In the genomic region with DNA sequence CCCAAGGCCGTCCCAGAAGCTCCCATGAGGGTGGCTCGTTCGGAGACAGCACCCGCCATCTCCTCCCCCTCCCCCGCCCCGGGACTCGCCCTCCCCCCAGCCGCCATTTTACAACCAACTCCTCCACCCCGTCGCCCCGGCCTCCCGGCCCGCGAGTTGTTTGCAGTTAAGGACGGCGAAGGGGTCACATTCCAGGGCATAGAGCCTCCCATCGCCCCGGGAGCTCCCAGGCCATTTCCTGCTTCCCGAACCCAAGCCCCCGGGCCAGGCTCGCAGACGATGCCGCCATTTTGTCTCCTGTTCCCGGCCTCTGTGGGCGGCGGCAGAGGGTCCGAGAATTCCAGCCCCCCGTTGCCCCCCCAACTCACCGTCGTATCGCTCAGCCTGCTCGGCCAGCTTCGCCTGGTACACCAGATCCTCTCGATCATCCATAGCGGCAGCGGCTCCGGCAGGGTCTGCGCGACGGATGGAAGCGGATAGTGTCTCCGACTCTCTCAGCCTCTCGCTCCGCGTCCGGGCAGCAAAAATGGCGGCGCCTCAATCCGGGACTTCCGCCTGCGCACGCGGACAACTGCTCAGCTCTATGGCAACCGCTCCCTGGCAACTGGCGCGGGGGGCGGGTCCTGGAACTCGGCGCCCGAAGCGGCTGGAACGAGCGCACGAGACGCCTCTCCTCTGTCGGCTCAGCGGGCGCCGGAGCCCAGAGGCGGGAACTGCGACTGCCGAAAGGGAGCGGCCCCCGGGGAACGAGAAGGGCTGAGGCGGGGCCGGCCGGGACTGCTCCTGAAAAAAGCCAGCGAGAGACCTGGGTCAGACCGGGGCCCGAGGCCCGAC, we compare ENCODE assay signal across 1 cellular context.
TF ChIP-seq lines count a peak whose summit lies in the region.

A gene (minus strand): TSS at position 544 of the 834 bp plus-strand sequence. CDS start 112 bp downstream, at position 432.

TF ChIP-seq in HepG2, 621 proteins besides CTCF, POLR2A, EP300 and RAD21 (continued from another document and continues in another):
- TF ChIP-seq, protein P1, sequence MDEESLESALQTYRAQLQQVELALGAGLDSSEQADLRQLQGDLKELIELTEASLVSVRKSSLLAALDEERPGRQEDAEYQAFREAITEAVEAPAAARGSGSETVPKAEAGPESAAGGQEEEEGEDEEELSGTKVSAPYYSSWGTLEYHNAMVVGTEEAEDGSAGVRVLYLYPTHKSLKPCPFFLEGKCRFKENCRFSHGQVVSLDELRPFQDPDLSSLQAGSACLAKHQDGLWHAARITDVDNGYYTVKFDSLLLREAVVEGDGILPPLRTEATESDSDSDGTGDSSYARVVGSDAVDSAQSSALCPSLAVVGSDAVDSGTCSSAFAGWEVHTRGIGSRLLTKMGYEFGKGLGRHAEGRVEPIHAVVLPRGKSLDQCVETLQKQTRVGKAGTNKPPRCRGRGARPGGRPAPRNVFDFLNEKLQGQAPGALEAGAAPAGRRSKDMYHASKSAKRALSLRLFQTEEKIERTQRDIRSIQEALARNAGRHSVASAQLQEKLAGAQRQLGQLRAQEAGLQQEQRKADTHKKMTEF (CRISPR knock-in tag; IDR thresholded peaks at IDR 0.05) = no peak
- TF ChIP-seq DNMT3B (CRISPR knock-in tag; conservative IDR thresholded peaks at IDR 0.05) = 0 out of 2 replicates have a peak, but pooled peaks have one; percentile 25
- TF ChIP-seq ZNF282 (IDR thresholded peaks at IDR 0.05; ENCODE audit: partially characterized antibody) = no peak
- no peak for TF ChIP-seq SRF (IDR thresholded peaks at IDR 0.05; ENCODE audit: low read depth, low read length)
- TF ChIP-seq ZSCAN12 (CRISPR knock-in tag; IDR thresholded peaks at IDR 0.05) = no peak; the same call in 1 of the 2 replicates
- peak; percentile 74 for TF ChIP-seq AGO1 (IDR thresholded peaks at IDR 0.05; ENCODE audit: low read depth, low read length, poor library complexity, severe bottlenecking)
- no peak for TF ChIP-seq PPARG (CRISPR knock-in tag; conservative IDR thresholded peaks at IDR 0.05)
- peak; percentile 60 for TF ChIP-seq PHF20 (CRISPR knock-in tag; IDR thresholded peaks at IDR 0.05)
- TF ChIP-seq ZFP41 (CRISPR knock-in tag; IDR thresholded peaks at IDR 0.05; ENCODE audit: borderline replicate concordance) = no peak
- TF ChIP-seq TCF12 (IDR thresholded peaks at IDR 0.05) = no peak
- TF ChIP-seq TCF12 (CRISPR knock-in tag; IDR thresholded peaks at IDR 0.05) = no peak
- TF ChIP-seq, protein P2, sequence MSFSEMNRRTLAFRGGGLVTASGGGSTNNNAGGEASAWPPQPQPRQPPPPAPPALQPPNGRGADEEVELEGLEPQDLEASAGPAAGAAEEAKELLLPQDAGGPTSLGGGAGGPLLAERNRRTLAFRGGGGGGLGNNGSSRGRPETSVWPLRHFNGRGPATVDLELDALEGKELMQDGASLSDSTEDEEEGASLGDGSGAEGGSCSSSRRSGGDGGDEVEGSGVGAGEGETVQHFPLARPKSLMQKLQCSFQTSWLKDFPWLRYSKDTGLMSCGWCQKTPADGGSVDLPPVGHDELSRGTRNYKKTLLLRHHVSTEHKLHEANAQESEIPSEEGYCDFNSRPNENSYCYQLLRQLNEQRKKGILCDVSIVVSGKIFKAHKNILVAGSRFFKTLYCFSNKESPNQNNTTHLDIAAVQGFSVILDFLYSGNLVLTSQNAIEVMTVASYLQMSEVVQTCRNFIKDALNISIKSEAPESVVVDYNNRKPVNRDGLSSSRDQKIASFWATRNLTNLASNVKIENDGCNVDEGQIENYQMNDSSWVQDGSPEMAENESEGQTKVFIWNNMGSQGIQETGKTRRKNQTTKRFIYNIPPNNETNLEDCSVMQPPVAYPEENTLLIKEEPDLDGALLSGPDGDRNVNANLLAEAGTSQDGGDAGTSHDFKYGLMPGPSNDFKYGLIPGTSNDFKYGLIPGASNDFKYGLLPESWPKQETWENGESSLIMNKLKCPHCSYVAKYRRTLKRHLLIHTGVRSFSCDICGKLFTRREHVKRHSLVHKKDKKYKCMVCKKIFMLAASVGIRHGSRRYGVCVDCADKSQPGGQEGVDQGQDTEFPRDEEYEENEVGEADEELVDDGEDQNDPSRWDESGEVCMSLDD (CRISPR knock-in tag; IDR thresholded peaks at IDR 0.05; ENCODE audit: borderline replicate concordance) = no peak
- TF ChIP-seq, protein P3, sequence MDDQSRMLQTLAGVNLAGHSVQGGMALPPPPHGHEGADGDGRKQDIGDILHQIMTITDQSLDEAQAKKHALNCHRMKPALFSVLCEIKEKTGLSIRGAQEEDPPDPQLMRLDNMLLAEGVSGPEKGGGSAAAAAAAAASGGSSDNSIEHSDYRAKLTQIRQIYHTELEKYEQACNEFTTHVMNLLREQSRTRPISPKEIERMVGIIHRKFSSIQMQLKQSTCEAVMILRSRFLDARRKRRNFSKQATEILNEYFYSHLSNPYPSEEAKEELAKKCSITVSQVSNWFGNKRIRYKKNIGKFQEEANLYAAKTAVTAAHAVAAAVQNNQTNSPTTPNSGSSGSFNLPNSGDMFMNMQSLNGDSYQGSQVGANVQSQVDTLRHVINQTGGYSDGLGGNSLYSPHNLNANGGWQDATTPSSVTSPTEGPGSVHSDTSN (CRISPR knock-in tag; IDR thresholded peaks at IDR 0.05; ENCODE audit: borderline replicate concordance) = no peak
- TF ChIP-seq, protein P4, sequence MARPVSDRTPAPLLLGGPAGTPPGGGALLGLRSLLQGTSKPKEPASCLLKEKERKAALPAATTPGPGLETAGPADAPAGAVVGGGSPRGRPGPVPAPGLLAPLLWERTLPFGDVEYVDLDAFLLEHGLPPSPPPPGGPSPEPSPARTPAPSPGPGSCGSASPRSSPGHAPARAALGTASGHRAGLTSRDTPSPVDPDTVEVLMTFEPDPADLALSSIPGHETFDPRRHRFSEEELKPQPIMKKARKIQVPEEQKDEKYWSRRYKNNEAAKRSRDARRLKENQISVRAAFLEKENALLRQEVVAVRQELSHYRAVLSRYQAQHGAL (CRISPR knock-in tag; IDR thresholded peaks at IDR 0.05; ENCODE audit: not compliant biosample characterization) = no peak
- TF ChIP-seq ONECUT2 (CRISPR knock-in tag; IDR thresholded peaks at IDR 0.05) = no peak
- TF ChIP-seq, protein P5, sequence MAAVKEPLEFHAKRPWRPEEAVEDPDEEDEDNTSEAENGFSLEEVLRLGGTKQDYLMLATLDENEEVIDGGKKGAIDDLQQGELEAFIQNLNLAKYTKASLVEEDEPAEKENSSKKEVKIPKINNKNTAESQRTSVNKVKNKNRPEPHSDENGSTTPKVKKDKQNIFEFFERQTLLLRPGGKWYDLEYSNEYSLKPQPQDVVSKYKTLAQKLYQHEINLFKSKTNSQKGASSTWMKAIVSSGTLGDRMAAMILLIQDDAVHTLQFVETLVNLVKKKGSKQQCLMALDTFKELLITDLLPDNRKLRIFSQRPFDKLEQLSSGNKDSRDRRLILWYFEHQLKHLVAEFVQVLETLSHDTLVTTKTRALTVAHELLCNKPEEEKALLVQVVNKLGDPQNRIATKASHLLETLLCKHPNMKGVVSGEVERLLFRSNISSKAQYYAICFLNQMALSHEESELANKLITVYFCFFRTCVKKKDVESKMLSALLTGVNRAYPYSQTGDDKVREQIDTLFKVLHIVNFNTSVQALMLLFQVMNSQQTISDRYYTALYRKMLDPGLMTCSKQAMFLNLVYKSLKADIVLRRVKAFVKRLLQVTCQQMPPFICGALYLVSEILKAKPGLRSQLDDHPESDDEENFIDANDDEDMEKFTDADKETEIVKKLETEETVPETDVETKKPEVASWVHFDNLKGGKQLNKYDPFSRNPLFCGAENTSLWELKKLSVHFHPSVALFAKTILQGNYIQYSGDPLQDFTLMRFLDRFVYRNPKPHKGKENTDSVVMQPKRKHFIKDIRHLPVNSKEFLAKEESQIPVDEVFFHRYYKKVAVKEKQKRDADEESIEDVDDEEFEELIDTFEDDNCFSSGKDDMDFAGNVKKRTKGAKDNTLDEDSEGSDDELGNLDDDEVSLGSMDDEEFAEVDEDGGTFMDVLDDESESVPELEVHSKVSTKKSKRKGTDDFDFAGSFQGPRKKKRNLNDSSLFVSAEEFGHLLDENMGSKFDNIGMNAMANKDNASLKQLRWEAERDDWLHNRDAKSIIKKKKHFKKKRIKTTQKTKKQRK (IDR thresholded peaks at IDR 0.05; ENCODE audit: low read length) = no peak
- TF ChIP-seq SOX6 (IDR thresholded peaks at IDR 0.05) = no peak
- TF ChIP-seq SOX6 (CRISPR knock-in tag; IDR thresholded peaks at IDR 0.05) = no peak; the same call in none of the 2 replicates
- TF ChIP-seq SRSF4 (IDR thresholded peaks at IDR 0.05; ENCODE audit: low read depth, low read length, poor library complexity, severe bottlenecking) = no peak
- TF ChIP-seq, protein P6, sequence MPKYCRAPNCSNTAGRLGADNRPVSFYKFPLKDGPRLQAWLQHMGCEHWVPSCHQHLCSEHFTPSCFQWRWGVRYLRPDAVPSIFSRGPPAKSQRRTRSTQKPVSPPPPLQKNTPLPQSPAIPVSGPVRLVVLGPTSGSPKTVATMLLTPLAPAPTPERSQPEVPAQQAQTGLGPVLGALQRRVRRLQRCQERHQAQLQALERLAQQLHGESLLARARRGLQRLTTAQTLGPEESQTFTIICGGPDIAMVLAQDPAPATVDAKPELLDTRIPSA (CRISPR knock-in tag; IDR thresholded peaks at IDR 0.05; ENCODE audit: borderline replicate concordance) = no peak
- TF ChIP-seq ZNF232 (CRISPR knock-in tag; IDR thresholded peaks at IDR 0.05; ENCODE audit: borderline replicate concordance) = peak; percentile 67; the same call in 1 of the 2 replicates
- TF ChIP-seq ELF1 (CRISPR knock-in tag; IDR thresholded peaks at IDR 0.05) = peak; percentile 90
- TF ChIP-seq ZNF557 (CRISPR knock-in tag; IDR thresholded peaks at IDR 0.05) = 0 out of 2 replicates have a peak, but pooled peaks have one; percentile 43
- no peak for TF ChIP-seq IRX3 (CRISPR knock-in tag; IDR thresholded peaks at IDR 0.05; ENCODE audit: borderline replicate concordance, low read depth)
- no peak for TF ChIP-seq CENPX (CRISPR knock-in tag; IDR thresholded peaks at IDR 0.05)
- peak; percentile 97 for TF ChIP-seq HDAC1 (CRISPR knock-in tag; IDR thresholded peaks at IDR 0.05)
- TF ChIP-seq KDM1A (CRISPR knock-in tag; IDR thresholded peaks at IDR 0.05) = no peak
- peak; percentile 70 for TF ChIP-seq ZNF883 (CRISPR knock-in tag; IDR thresholded peaks at IDR 0.05; ENCODE audit: not compliant biosample characterization)
- TF ChIP-seq, protein P7, sequence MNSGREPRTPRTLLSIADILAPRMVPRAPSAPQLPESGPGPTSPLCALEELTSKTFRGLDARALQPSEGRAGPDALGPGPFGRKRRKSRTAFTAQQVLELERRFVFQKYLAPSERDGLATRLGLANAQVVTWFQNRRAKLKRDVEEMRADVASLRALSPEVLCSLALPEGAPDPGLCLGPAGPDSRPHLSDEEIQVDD (CRISPR knock-in tag; IDR thresholded peaks at IDR 0.05; ENCODE audit: borderline replicate concordance) = peak; percentile 66; the same call in 1 of the 2 replicates
- 0 out of 2 replicates have a peak, but pooled peaks have one; percentile 28 for TF ChIP-seq ZMAT3 (CRISPR knock-in tag; conservative IDR thresholded peaks at IDR 0.05)
- TF ChIP-seq TBL1XR1 (IDR thresholded peaks at IDR 0.05; ENCODE audit: borderline replicate concordance, low read length, partially characterized antibody) = no peak
- TF ChIP-seq KDM3A (CRISPR knock-in tag; IDR thresholded peaks at IDR 0.05; ENCODE audit: low read depth) = peak; percentile 28; the same call in 1 of the 2 replicates
- TF ChIP-seq PAWR (CRISPR knock-in tag; IDR thresholded peaks at IDR 0.05; ENCODE audit: borderline replicate concordance) = no peak
- no peak for TF ChIP-seq ZNF180 (CRISPR knock-in tag; IDR thresholded peaks at IDR 0.05; ENCODE audit: borderline replicate concordance, low read depth)
- TF ChIP-seq, protein P8, sequence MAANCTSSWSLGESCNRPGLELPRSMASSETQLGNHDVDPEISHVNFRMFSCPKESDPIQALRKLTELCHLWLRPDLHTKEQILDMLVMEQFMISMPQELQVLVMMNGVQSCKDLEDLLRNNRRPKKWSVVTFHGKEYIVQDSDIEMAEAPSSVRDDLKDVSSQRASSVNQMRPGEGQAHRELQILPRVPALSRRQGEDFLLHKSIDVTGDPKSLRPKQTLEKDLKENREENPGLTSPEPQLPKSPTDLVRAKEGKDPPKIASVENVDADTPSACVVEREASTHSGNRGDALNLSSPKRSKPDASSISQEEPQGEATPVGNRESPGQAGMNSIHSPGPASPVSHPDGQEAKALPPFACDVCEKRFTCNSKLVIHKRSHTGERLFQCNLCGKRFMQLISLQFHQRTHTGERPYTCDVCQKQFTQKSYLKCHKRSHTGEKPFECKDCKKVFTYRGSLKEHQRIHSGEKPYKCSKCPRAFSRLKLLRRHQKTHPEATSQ (CRISPR knock-in tag; IDR thresholded peaks at IDR 0.05; ENCODE audit: borderline replicate concordance) = peak; percentile 67; the same call in 1 of the 2 replicates
- TF ChIP-seq, protein P9, sequence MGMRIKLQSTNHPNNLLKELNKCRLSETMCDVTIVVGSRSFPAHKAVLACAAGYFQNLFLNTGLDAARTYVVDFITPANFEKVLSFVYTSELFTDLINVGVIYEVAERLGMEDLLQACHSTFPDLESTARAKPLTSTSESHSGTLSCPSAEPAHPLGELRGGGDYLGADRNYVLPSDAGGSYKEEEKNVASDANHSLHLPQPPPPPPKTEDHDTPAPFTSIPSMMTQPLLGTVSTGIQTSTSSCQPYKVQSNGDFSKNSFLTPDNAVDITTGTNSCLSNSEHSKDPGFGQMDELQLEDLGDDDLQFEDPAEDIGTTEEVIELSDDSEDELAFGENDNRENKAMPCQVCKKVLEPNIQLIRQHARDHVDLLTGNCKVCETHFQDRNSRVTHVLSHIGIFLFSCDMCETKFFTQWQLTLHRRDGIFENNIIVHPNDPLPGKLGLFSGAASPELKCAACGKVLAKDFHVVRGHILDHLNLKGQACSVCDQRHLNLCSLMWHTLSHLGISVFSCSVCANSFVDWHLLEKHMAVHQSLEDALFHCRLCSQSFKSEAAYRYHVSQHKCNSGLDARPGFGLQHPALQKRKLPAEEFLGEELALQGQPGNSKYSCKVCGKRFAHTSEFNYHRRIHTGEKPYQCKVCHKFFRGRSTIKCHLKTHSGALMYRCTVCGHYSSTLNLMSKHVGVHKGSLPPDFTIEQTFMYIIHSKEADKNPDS (CRISPR knock-in tag; IDR thresholded peaks at IDR 0.05) = peak; percentile 24; the same call in 1 of the 2 replicates
- no peak for TF ChIP-seq ZNF724P (CRISPR knock-in tag; IDR thresholded peaks at IDR 0.05; ENCODE audit: borderline replicate concordance)
- TF ChIP-seq, protein P10, sequence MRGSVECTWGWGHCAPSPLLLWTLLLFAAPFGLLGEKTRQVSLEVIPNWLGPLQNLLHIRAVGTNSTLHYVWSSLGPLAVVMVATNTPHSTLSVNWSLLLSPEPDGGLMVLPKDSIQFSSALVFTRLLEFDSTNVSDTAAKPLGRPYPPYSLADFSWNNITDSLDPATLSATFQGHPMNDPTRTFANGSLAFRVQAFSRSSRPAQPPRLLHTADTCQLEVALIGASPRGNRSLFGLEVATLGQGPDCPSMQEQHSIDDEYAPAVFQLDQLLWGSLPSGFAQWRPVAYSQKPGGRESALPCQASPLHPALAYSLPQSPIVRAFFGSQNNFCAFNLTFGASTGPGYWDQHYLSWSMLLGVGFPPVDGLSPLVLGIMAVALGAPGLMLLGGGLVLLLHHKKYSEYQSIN (CRISPR knock-in tag; IDR thresholded peaks at IDR 0.05; ENCODE audit: borderline replicate concordance) = no peak
- no peak for TF ChIP-seq ZNF235 (CRISPR knock-in tag; IDR thresholded peaks at IDR 0.05; ENCODE audit: borderline replicate concordance)
- no peak for TF ChIP-seq HNF4A (CRISPR knock-in tag; IDR thresholded peaks at IDR 0.05)
- TF ChIP-seq HNRNPLL (IDR thresholded peaks at IDR 0.05; ENCODE audit: low read depth, low read length, poor library complexity, severe bottlenecking) = peak; percentile 96
- TF ChIP-seq, protein P11, sequence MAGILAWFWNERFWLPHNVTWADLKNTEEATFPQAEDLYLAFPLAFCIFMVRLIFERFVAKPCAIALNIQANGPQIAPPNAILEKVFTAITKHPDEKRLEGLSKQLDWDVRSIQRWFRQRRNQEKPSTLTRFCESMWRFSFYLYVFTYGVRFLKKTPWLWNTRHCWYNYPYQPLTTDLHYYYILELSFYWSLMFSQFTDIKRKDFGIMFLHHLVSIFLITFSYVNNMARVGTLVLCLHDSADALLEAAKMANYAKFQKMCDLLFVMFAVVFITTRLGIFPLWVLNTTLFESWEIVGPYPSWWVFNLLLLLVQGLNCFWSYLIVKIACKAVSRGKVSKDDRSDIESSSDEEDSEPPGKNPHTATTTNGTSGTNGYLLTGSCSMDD (CRISPR knock-in tag; IDR thresholded peaks at IDR 0.05) = no peak
